8 cellular contexts compared by ENCODE assay signal in genomic region chr2:37832590-37833197, GRCh38.
DNase-seq lines count a peak whose midpoint lies in the region; ATAC-seq, FAIRE-seq and TF ChIP-seq lines count a peak whose summit lies in the region.

No MANE protein-coding gene starts in this region.

- WGBS in lung, 2 donors = 39 to 49% methylated on average over 3 of the region's 3 CpGs

- H3K4me3 ChIP-seq in lung = no peak overlapping the region

- H3K27ac ChIP-seq in lung (ENCODE audit: low read depth in 1 of 2, low read length in 1 of 2) = no peak overlapping the region

- H3K27me3 ChIP-seq in lung (ENCODE audit: control insufficient read depth, insufficient read depth) = no peaks in the 10 kb centered on the region

- peak; percentile 92 for FAIRE-seq in GM12892 (lab: Jason Lieb, UNC)

- no peaks in the 10 kb centered on the region for H3K9me3 ChIP-seq in lung (ENCODE audit: control insufficient read depth in 2 of 2, insufficient read depth in 1 of 2, low read length in 1 of 2)

- peak; percentile 93 for TF ChIP-seq CTCF in lung (IDR thresholded peaks at IDR 0.05; ENCODE audit: control extremely low read depth, extremely low read depth)

- DNase-seq in GM12892 (ENCODE audit: insufficient read length) (peak; percentile 34), NCI-H774 (lab: John Stamatoyannopoulos, UW) (peak; percentile 70), dermis microvascular lymphatic vessel endothelial cell (ENCODE audit: low read depth in 2 of 2) (peak; percentile 82 to 86), lung (ENCODE audit: low spot score) (peak; percentile 92)
- peak; percentile 87 for DNase-seq in activated CD4-positive, alpha-beta T cell treated with anti-CD3 and anti-CD28 coated beads, Interleukin-2, amount 50 U/mL, for 1 hour
- DNase-seq in stimulated activated CD8-positive, alpha-beta memory T cell treated with anti-CD3 and anti-CD28 coated beads, Interleukin-15, amount 100 ng/mL, for 1 hour (ENCODE audit: low read depth) = peak; percentile 85

- TF ChIP-seq POLR2A in GM12892 (IDR thresholded peaks at IDR 0.05; ENCODE audit: low read depth, low read length) = no peak

- peaks cover 2 to 6% of the 10 kb centered on the region in 2 donors for H3K4me1 ChIP-seq in lung (ENCODE audit: control insufficient read depth in 2 of 2, insufficient read depth in 2 of 2, low read length in 2 of 2)

- no peaks in the 10 kb centered on the region for H3K36me3 ChIP-seq in lung (ENCODE audit: control insufficient read depth in 2 of 2, insufficient read depth in 2 of 2, low read length in 2 of 2)

- ATAC-seq in HG03469 (IDR thresholded peaks at IDR 0.05; ENCODE audit: unreplicated experiment) (peak; percentile 59), lung (ENCODE audit: insufficient read depth, low FRiP score) (peak; percentile 94), HG03442 (IDR thresholded peaks at IDR 0.05; ENCODE audit: unreplicated experiment) (no peak)

Comparison
In these comparisons a context has a peak if more than half of its experiments do, and no peak if none do; other contexts are left out.
1. DNase-seq: peak in every context shown above with its lines; median percentile 92 in lung; 87 in activated CD4-positive, alpha-beta T cell treated with anti-CD3 and anti-CD28 coated beads, Interleukin-2, amount 50 U/mL, for 1 hour; 85 in stimulated activated CD8-positive, alpha-beta memory T cell treated with anti-CD3 and anti-CD28 coated beads, Interleukin-15, amount 100 ng/mL, for 1 hour; 84 in dermis microvascular lymphatic vessel endothelial cell; 70 in NCI-H774; 34 in GM12892.